In genomic region chr1:68213843-68214242, GRCh38 we compare ENCODE assay signal across 9 cellular contexts. TPM values are rescaled to one million over a fixed set of nuclear protein-coding genes. Genes with fewer than 3 reads are reported as not detected.
DNase-seq lines count a peak whose midpoint lies in the region; ATAC-seq and TF ChIP-seq lines count a peak whose summit lies in the region.
"Had no signal": no experiment of that assay in that cellular context is flagged by ENCODE, and none has a peak within 500 bp of the region (broad histone marks: within the 10 kb centered on the region; RNA-seq: fewer than 3 reads in every experiment).

No MANE protein-coding gene starts in this region.

- no peak overlapping the region for H3K4me3 ChIP-seq in mammary epithelial cell (replicated peaks in 1 of 3; ENCODE audit: insufficient read depth in 1 of 3, low read depth in 2 of 3, low read length in 3 of 3)
- H3K4me3 ChIP-seq in lower leg skin (ENCODE audit: low read depth, poor library complexity, severe bottlenecking): no peak overlapping the region
- no peak overlapping the region for H3K4me3 ChIP-seq in upper lobe of left lung
- H3K4me3 ChIP-seq: PC-9 had no signal

- H2AFZ ChIP-seq in mammary epithelial cell (ENCODE audit: low read depth, low read length): peak overlapping the region; percentile 66
- H2AFZ ChIP-seq: PC-9 had no signal

- dilution Hi-C loops in mammary epithelial cell (cut with HindIII; ENCODE audit: low sequenced_read_pairs): no loop called here

- CTCF ChIA-PET in mammary epithelial cell (lab: Charles Lee; ENCODE audit: low non-redundant PET): no interaction called here

- DNase-seq in NCI-H2029 (lab: John Stamatoyannopoulos, UW): peak; percentile 55
- DNase-seq in NCI-H2029 treated with DMSO at 0.1 percent for 48 hours (lab: John Stamatoyannopoulos, UW): no peak
- peak; percentile 48 for DNase-seq in mammary epithelial cell
- peak; percentile 83 to 95 for DNase-seq in lower leg skin (ENCODE audit: low spot score in 2 of 2)
- peak in 1 of 2 donors; percentile 42 for DNase-seq in upper lobe of left lung
- no peak for DNase-seq in NCI-H774 (lab: John Stamatoyannopoulos, UW)
- DNase-seq: PC-9 had no signal

- H3K4me1 ChIP-seq in mammary epithelial cell (ENCODE audit: insufficient read depth, low read length) (peaks cover 22% of the 10 kb centered on the region), upper lobe of left lung (peaks cover 0 to 27% (median 15%) of the 10 kb centered on the region in 4 donors)

- WGBS in mammary epithelial cell (ENCODE audit: low coverage, missing lambda C conversion rate): 16% methylated on average over 5 of the region's 5 CpGs
- WGBS in lower leg skin, 2 donors: 15 to 20% methylated on average over 5 of the region's 5 CpGs
- WGBS in upper lobe of left lung, 2 donors: 51 to 53% methylated on average over 5 of the region's 5 CpGs

- intact Hi-C loops in mammary epithelial cell (cut with micrococcal nuclease) (no loop called here), lower leg skin (cut with DNase I; ENCODE audit: low total_unique reads) (no loop called here)

- H3K4me2 ChIP-seq in mammary epithelial cell (ENCODE audit: insufficient read depth, low read depth, low read length): peak overlapping the region; percentile 37
- H3K4me2 ChIP-seq: PC-9 had no signal

- no peak for TF ChIP-seq POLR2A in lower leg skin (IDR thresholded peaks at IDR 0.05)
- no peak for TF ChIP-seq POLR2A in upper lobe of left lung (IDR thresholded peaks at IDR 0.05)

- no peaks in the 10 kb centered on the region for H4K20me1 ChIP-seq in mammary epithelial cell (ENCODE audit: insufficient read depth, low read length)

- ATAC-seq in upper lobe of left lung (ENCODE audit: low FRiP score in 2 of 2) (peak in 1 of 2 donors; percentile 78), GM18858 (IDR thresholded peaks at IDR 0.05; ENCODE audit: unreplicated experiment) (no peak), GM21447 (IDR thresholded peaks at IDR 0.05; ENCODE audit: unreplicated experiment) (no peak)

- BruUV-seq in mammary epithelial cell (replicated peaks; lab: Mats Ljungman, UMichigan): no TSS peak

- H3K36me3 ChIP-seq in mammary epithelial cell (ENCODE audit: insufficient read depth, low read length): no peaks in the 10 kb centered on the region
- H3K36me3 ChIP-seq in upper lobe of left lung: no peaks in the 10 kb centered on the region

- H3K27me3 ChIP-seq in mammary epithelial cell (ENCODE audit: insufficient read depth, low read length) (no peaks in the 10 kb centered on the region), upper lobe of left lung (no peaks in the 10 kb centered on the region)

- peaks cover 91% of the 10 kb centered on the region for H3K79me2 ChIP-seq in mammary epithelial cell (ENCODE audit: insufficient read depth, low read length)

- no peaks in the 10 kb centered on the region for H3K9me3 ChIP-seq in mammary epithelial cell (replicated peaks; ENCODE audit: insufficient read depth, low read length)
- no peaks in the 10 kb centered on the region for H3K9me3 ChIP-seq in upper lobe of left lung

- no peak for TF ChIP-seq EP300 in upper lobe of left lung (IDR thresholded peaks at IDR 0.05)

- TF ChIP-seq CTCF in mammary epithelial cell (conservative IDR thresholded peaks at IDR 0.05 in 1 of 2, IDR thresholded peaks at IDR 0.05 in 1 of 2; ENCODE audit: extremely low read depth in 1 of 2, insufficient read depth in 1 of 2, low read depth in 1 of 2, low read length in 2 of 2) (no peak), lower leg skin (IDR thresholded peaks at IDR 0.05) (no peak), upper lobe of left lung (IDR thresholded peaks at IDR 0.05) (no peak)

- no peak overlapping the region for H3K9ac ChIP-seq in mammary epithelial cell (ENCODE audit: insufficient read depth, low read length)

- in situ Hi-C loops in mammary epithelial cell (cut with MboI; ENCODE audit: low sequenced_read_pairs in 2 of 2): no loop called here

- H3K27ac ChIP-seq in mammary epithelial cell (ENCODE audit: insufficient read depth, low read depth, low read length): no peak overlapping the region
- H3K27ac ChIP-seq in upper lobe of left lung: peak overlapping the region; percentile 6 to 50 (median 24)
- H3K27ac ChIP-seq: PC-9 had no signal

RNA-seq across cellular contexts. Expression of gene WLS, which starts 18.5 kb away (rescaled TPM):
- 100 to 1,000 TPM in 1 of 2 donors, 10 to 100 TPM in 1; 93.9 to 113 TPM for total RNA-seq in mammary epithelial cell
- polyA plus RNA-seq in mammary epithelial cell: 64.1 TPM
- 179 TPM for polyA minus RNA-seq in mammary epithelial cell
- 10 to 100 TPM; 37.8 to 56.3 (median 48.7) TPM for total RNA-seq in lower leg skin
- total RNA-seq in upper lobe of left lung: 100 to 1,000 TPM in 2 of 6 donors, 10 to 100 TPM in 4; 33.5 to 113 (median 61.3) TPM

Comparison
In these comparisons a context has a peak if more than half of its experiments do, and no peak if none do; other contexts are left out.
1. DNase-seq: peak in NCI-H2029 (single experiment), mammary epithelial cell (single experiment) and lower leg skin (2 of 2); none in NCI-H2029 treated with DMSO at 0.1 percent for 48 hours (single experiment) and NCI-H774 (single experiment).